9 cellular contexts compared by ENCODE assay signal in genomic region chr11:12802418-12803085, GRCh38.
A peak's percentile ranks its signal among the peaks of the same experiment; 100 is the strongest.
DNase-seq lines count a peak whose midpoint lies in the region; ATAC-seq, FAIRE-seq and TF ChIP-seq lines count a peak whose summit lies in the region.
"Had no signal": no experiment of that assay in that cellular context is flagged by ENCODE, and none has a peak within 500 bp of the region (broad histone marks: within the 10 kb centered on the region; RNA-seq: fewer than 3 reads in every experiment).

No MANE protein-coding gene starts in this region.

- TF ChIP-seq CTCF in A549 (IDR thresholded peaks at IDR 0.05) (no peak), WERI-Rb-1 (IDR thresholded peaks at IDR 0.05; ENCODE audit: low read depth, low read length) (no peak), suprapubic skin (IDR thresholded peaks at IDR 0.05) (no peak)

- no peak overlapping the region for H3K4me3 Mint-ChIP-seq in stimulated activated effector memory CD8-positive, alpha-beta T cell treated with anti-CD3 and anti-CD28 coated beads, Interleukin-12 subunit alpha, Interleukin-12 subunit beta, amount 100 ng/mL, for 72 hours

- 11% methylated on average over 16 of the region's 16 CpGs for WGBS in A549 (ENCODE audit: missing lambda C conversion rate)
- 47% methylated on average over 16 of the region's 16 CpGs for WGBS in suprapubic skin

- peak; percentile 80 to 81 for ATAC-seq in A549
- ATAC-seq in HG02610 (IDR thresholded peaks at IDR 0.05; ENCODE audit: unreplicated experiment) = no peak
- no peak for ATAC-seq in stimulated activated effector memory CD8-positive, alpha-beta T cell treated with anti-CD3 and anti-CD28 coated beads, Interleukin-12 subunit alpha, Interleukin-12 subunit beta, amount 100 ng/mL, for 72 hours

- H3K9me3 ChIP-seq in A549 = no peaks in the 10 kb centered on the region
- H3K9me3 ChIP-seq in WERI-Rb-1 (ENCODE audit: severe bottlenecking) = no peaks in the 10 kb centered on the region
- H3K9me3 ChIP-seq in suprapubic skin = no peaks in the 10 kb centered on the region

- H3K27ac ChIP-seq in A549 = peak overlapping the region; percentile 80 to 89
- peak overlapping the region; percentile 88 for H3K27ac ChIP-seq in WERI-Rb-1
- peak overlapping the region; percentile 44 for H3K27ac ChIP-seq in suprapubic skin

- peak; percentile 78 for FAIRE-seq in A549 (lab: Jason Lieb, UNC)

- H3K36me3 ChIP-seq in WERI-Rb-1 (no peaks in the 10 kb centered on the region), suprapubic skin (no peaks in the 10 kb centered on the region)

- H3K4me2 ChIP-seq in A549 = peak overlapping the region; percentile 72

- TF ChIP-seq EP300 in A549 (IDR thresholded peaks at IDR 0.05) (peak; percentile 69 to 90; a peak in 3 of 5 replicates), suprapubic skin (IDR thresholded peaks at IDR 0.05) (no peak)

- POLR2A ChIA-PET in A549 (lab: Yijun Ruan, JAX) = interaction anchor here (0.9 kb wide), 1 partner anchor 12 kb away, joined by 3 read pairs; no protein-coding TSS in a partner anchor

- CTCF ChIA-PET in A549 (lab: Yijun Ruan, JAX) = interaction anchor here (0.8 to 2.9 kb wide), 7 partner anchors 9 to 471 kb away, joined by 3 to 11 read pairs (median 3); no protein-coding TSS in a partner anchor

- H3K4me3 ChIP-seq in A549 (peak overlapping the region; percentile 5; the same call in 1 of the 3 replicates), WERI-Rb-1 (ENCODE audit: low read depth, low read length) (no peak overlapping the region), suprapubic skin (no peak overlapping the region)

- no peak overlapping the region for H3K27ac Mint-ChIP-seq in stimulated activated effector memory CD8-positive, alpha-beta T cell treated with anti-CD3 and anti-CD28 coated beads, Interleukin-12 subunit alpha, Interleukin-12 subunit beta, amount 100 ng/mL, for 72 hours

- H3K4me1 ChIP-seq in A549 (peaks cover 97% of the 10 kb centered on the region), suprapubic skin (peaks cover 73% of the 10 kb centered on the region)

- H3K36me3 Mint-ChIP-seq in stimulated activated effector memory CD8-positive, alpha-beta T cell treated with anti-CD3 and anti-CD28 coated beads, Interleukin-12 subunit alpha, Interleukin-12 subunit beta, amount 100 ng/mL, for 72 hours = no peaks in the 10 kb centered on the region

- H3K4me1 Mint-ChIP-seq in stimulated activated effector memory CD8-positive, alpha-beta T cell treated with anti-CD3 and anti-CD28 coated beads, Interleukin-12 subunit alpha, Interleukin-12 subunit beta, amount 100 ng/mL, for 72 hours = no peaks in the 10 kb centered on the region

- H3K9me3 Mint-ChIP-seq in stimulated activated effector memory CD8-positive, alpha-beta T cell treated with anti-CD3 and anti-CD28 coated beads, Interleukin-12 subunit alpha, Interleukin-12 subunit beta, amount 100 ng/mL, for 72 hours = no peaks in the 10 kb centered on the region

- DNase-seq in A549 (ENCODE audit: low read depth in 1 of 2, low spot score in 1 of 2) (peak; percentile 94 to 97), M059J (ENCODE audit: low read depth) (peak; percentile 100), WERI-Rb-1 (no peak), iPS-NIHi11 (ENCODE audit: low spot score) (peak; percentile 43), suprapubic skin (ENCODE audit: low spot score in 2 of 2) (no peak)
- DNase-seq in stimulated activated effector memory CD8-positive, alpha-beta T cell treated with anti-CD3 and anti-CD28 coated beads, Interleukin-12 subunit alpha, Interleukin-12 subunit beta, amount 100 ng/mL, for 72 hours (ENCODE audit: low spot score in 2 of 2) = no peak
- no peak for DNase-seq in stimulated activated CD4-positive, alpha-beta T cell treated with anti-CD3 and anti-CD28 coated beads, Interleukin-4, amount 100 ng/mL, for 4 hours
- DNase-seq: DND-41 had no signal

- peak; percentile 20 to 49; a peak in 4 of 5 replicates for TF ChIP-seq RAD21 in A549 (conservative IDR thresholded peaks at IDR 0.05 in 1 of 2, IDR thresholded peaks at IDR 0.05 in 1 of 2)

- TF ChIP-seq POLR2A in A549 (IDR thresholded peaks at IDR 0.05; ENCODE audit: low read length) (no peak), suprapubic skin (IDR thresholded peaks at IDR 0.05) (no peak)

- no peaks in the 10 kb centered on the region for H3K27me3 ChIP-seq in WERI-Rb-1 (ENCODE audit: insufficient read depth, low read depth, severe bottlenecking)
- no peaks in the 10 kb centered on the region for H3K27me3 ChIP-seq in suprapubic skin

TF ChIP-seq in A549, 52 proteins besides CTCF, POLR2A, EP300 and RAD21 (continues in another document):
- TF ChIP-seq MYC (IDR thresholded peaks at IDR 0.05; ENCODE audit: borderline replicate concordance, low read length) (peak; percentile 81; the same call in 1 of the 2 replicates), MAFK (IDR thresholded peaks at IDR 0.05; ENCODE audit: partially characterized antibody) (peak; percentile 35), EHMT2 (IDR thresholded peaks at IDR 0.05; ENCODE audit: low read depth) (no peak), MAZ (IDR thresholded peaks at IDR 0.05; ENCODE audit: borderline replicate concordance, low read depth, low read length) (no peak), GATA3 (IDR thresholded peaks at IDR 0.05; ENCODE audit: borderline replicate concordance) (peak; percentile 93), CBX2 (IDR thresholded peaks at IDR 0.05; ENCODE audit: borderline replicate concordance, low read depth) (no peak), ZNF302 (CRISPR knock-in tag; IDR thresholded peaks at IDR 0.05) (no peak), TFCP2L1 (CRISPR knock-in tag; IDR thresholded peaks at IDR 0.05) (no peak), SMC3 (IDR thresholded peaks at IDR 0.05) (peak; percentile 41; the same call in 2 of the 3 replicates), ELK1 (IDR thresholded peaks at IDR 0.05; ENCODE audit: low read depth, low read length) (no peak), MAX (IDR thresholded peaks at IDR 0.05) (peak; percentile 91), HMGXB4 (CRISPR knock-in tag; IDR thresholded peaks at IDR 0.05; ENCODE audit: borderline replicate concordance) (no peak), CHD4 (IDR thresholded peaks at IDR 0.05; ENCODE audit: borderline replicate concordance) (peak; percentile 73; the same call in 1 of the 2 replicates), KDM1A (IDR thresholded peaks at IDR 0.05; ENCODE audit: low read depth) (no peak), JUNB (IDR thresholded peaks at IDR 0.05) (peak; percentile 70), HES2 (IDR thresholded peaks at IDR 0.05) (peak; percentile 81), ZFP36 (IDR thresholded peaks at IDR 0.05; ENCODE audit: borderline replicate concordance, partially characterized antibody) (no peak), RNF2 (IDR thresholded peaks at IDR 0.05; ENCODE audit: borderline replicate concordance, low read depth) (no peak), E2F6 (IDR thresholded peaks at IDR 0.05; ENCODE audit: borderline replicate concordance, low read depth) (no peak), NFE2L2 (conservative IDR thresholded peaks at IDR 0.05; ENCODE audit: low read length) (no peak), PBX3 (IDR thresholded peaks at IDR 0.05) (peak; percentile 65; the same call in 1 of the 2 replicates), HOXB13 (CRISPR knock-in tag; IDR thresholded peaks at IDR 0.05; ENCODE audit: low read depth) (peak; percentile 83; the same call in 1 of the 2 replicates)

Comparison
In these comparisons a context has a peak if more than half of its experiments do, and no peak if none do; other contexts are left out.
1. ATAC-seq: peak in A549 (2 of 2); none in HG02610 (single experiment) and stimulated activated effector memory CD8-positive, alpha-beta T cell treated with anti-CD3 and anti-CD28 coated beads, Interleukin-12 subunit alpha, Interleukin-12 subunit beta, amount 100 ng/mL, for 72 hours (single experiment).
2. DNase-seq: peak in A549 (2 of 2), M059J (single experiment) and iPS-NIHi11 (single experiment); none in WERI-Rb-1 (single experiment), suprapubic skin (0 of 2), stimulated activated effector memory CD8-positive, alpha-beta T cell treated with anti-CD3 and anti-CD28 coated beads, Interleukin-12 subunit alpha, Interleukin-12 subunit beta, amount 100 ng/mL, for 72 hours (0 of 2) and stimulated activated CD4-positive, alpha-beta T cell treated with anti-CD3 and anti-CD28 coated beads, Interleukin-4, amount 100 ng/mL, for 4 hours (0 of 2).
3. Peak in every context shown above with its lines, with median percentiles within 50 percentile points of each other: H3K27ac ChIP-seq.